ENCODE assay signal across 18 cellular contexts in genomic region chr17:82325286-82326180, GRCh38. TPM values are rescaled to one million over a fixed set of nuclear protein-coding genes. Genes with fewer than 3 reads are reported as not detected.
DNase-seq lines count a peak whose midpoint lies in the region; ATAC-seq, FAIRE-seq and TF ChIP-seq lines count a peak whose summit lies in the region.
"Had no signal": no experiment of that assay in that cellular context is flagged by ENCODE, and none has a peak within 500 bp of the region (broad histone marks: within the 10 kb centered on the region; RNA-seq: fewer than 3 reads in every experiment).

No MANE protein-coding gene starts in this region.

- POLR2A ChIA-PET in K562 (lab: Yijun Ruan, JAX): interaction anchor here (0.5 to 0.9 kb wide), 3 partner anchors 34 to 400 kb away, joined by 3 to 4 read pairs (median 3); no protein-coding TSS in a partner anchor

- FAIRE-seq in K562 (lab: Jason Lieb, UNC): no peak
- FAIRE-seq: HTR-8/SVneo had no signal

- H3K9me3 Mint-ChIP-seq in stimulated activated naive CD8-positive, alpha-beta T cell treated with anti-CD3 and anti-CD28 coated beads, Interleukin-15, Interleukin-2, amounts not matched to agents 100 ng/mL and 50 ng/mL, for 24 hours: no peaks in the 10 kb centered on the region
- H3K9me3 Mint-ChIP-seq: CD4-positive, CD25-positive, alpha-beta regulatory T cell had no signal

- peaks cover 3% of the 10 kb centered on the region for H3K36me3 Mint-ChIP-seq in stimulated activated naive CD8-positive, alpha-beta T cell treated with anti-CD3 and anti-CD28 coated beads, Interleukin-15, Interleukin-2, amounts not matched to agents 100 ng/mL and 50 ng/mL, for 24 hours (ENCODE audit: low read depth)
- H3K36me3 Mint-ChIP-seq: CD4-positive, CD25-positive, alpha-beta regulatory T cell had no signal

- H3K4me3 ChIP-seq in K562: no peak overlapping the region
- H3K4me3 ChIP-seq in mucosa of rectum (ENCODE audit: low read length in 2 of 2): no peak overlapping the region
- H3K4me3 ChIP-seq: HAP-1, SJSA1 had no signal

- no peak overlapping the region for H3K4me2 ChIP-seq in K562 (ENCODE audit: insufficient read depth, low read length)

- H3K4me1 ChIP-seq in K562 (replicated peaks in 1 of 2; ENCODE audit: control insufficient read depth in 2 of 2, insufficient read depth in 2 of 2, low read length in 2 of 2): peaks cover 51 to 97% of the 10 kb centered on the region in 2 experiments
- H3K4me1 ChIP-seq in mucosa of rectum (ENCODE audit: control insufficient read depth in 2 of 2, insufficient read depth in 2 of 2, low read length in 2 of 2): peaks cover 29 to 48% of the 10 kb centered on the region in 2 donors

- CTCF ChIA-PET in K562 (lab: Yijun Ruan, JAX; ENCODE audit: low intra/inter-chr PET ratio): no interaction called here

- no peak for ATAC-seq in stimulated activated naive CD8-positive, alpha-beta T cell treated with anti-CD3 and anti-CD28 coated beads, Interleukin-15, Interleukin-2, amounts not matched to agents 100 U/mL and 50 U/mL, for 24 hours
- ATAC-seq in K562: no peak
- no peak for ATAC-seq in GM19455 (IDR thresholded peaks at IDR 0.05; ENCODE audit: unreplicated experiment)
- ATAC-seq in GM18502 (IDR thresholded peaks at IDR 0.05; ENCODE audit: poor library complexity, unreplicated experiment): no peak
- ATAC-seq: PC-3 had no signal

- H4K20me1 ChIP-seq in K562 (replicated peaks; ENCODE audit: control insufficient read depth, insufficient read depth, low read length): no peaks in the 10 kb centered on the region

- no peak for DNase-seq in stimulated activated naive CD8-positive, alpha-beta T cell treated with anti-CD3 and anti-CD28 coated beads, Interleukin-15, Interleukin-2, amounts not matched to agents 100 U/mL and 50 U/mL, for 24 hours
- DNase-seq in K562 (ENCODE audit: extremely low read depth in 1 of 4, low spot score in 3 of 4) (no peak), SW480 (ENCODE audit: low spot score) (no peak)
- DNase-seq: ACHN; AML-193; CD4-positive, CD25-positive, alpha-beta regulatory T cell; DMS79; NCI-H187 treated with DMSO at 0.1 percent for 48 hours; NCI-H774; PC-3 had no signal

- 76% methylated on average over 27 of the region's 30 CpGs for WGBS in K562 (ENCODE audit: insufficient coverage, low coverage, missing lambda C conversion rate)

- H3K36me3 ChIP-seq in K562 (ENCODE audit: control insufficient read depth, insufficient read depth, low read length): no peaks in the 10 kb centered on the region
- no peaks in the 10 kb centered on the region for H3K36me3 ChIP-seq in mucosa of rectum (ENCODE audit: control insufficient read depth in 2 of 2, insufficient read depth in 2 of 2, low read length in 2 of 2)
- H3K36me3 ChIP-seq: HAP-1 had no signal

- no peak for TF ChIP-seq POLR2A in K562 (conservative IDR thresholded peaks at IDR 0.05)

- H3K27ac Mint-ChIP-seq in stimulated activated naive CD8-positive, alpha-beta T cell treated with anti-CD3 and anti-CD28 coated beads, Interleukin-15, Interleukin-2, amounts not matched to agents 100 ng/mL and 50 ng/mL, for 24 hours: peak overlapping the region; percentile 52

- intact Hi-C loops in K562 (cut with micrococcal nuclease): no loop called here

- H3K27me3 Mint-ChIP-seq in stimulated activated naive CD8-positive, alpha-beta T cell treated with anti-CD3 and anti-CD28 coated beads, Interleukin-15, Interleukin-2, amounts not matched to agents 100 ng/mL and 50 ng/mL, for 24 hours: no peaks in the 10 kb centered on the region

- no peak overlapping the region for H3K4me3 Mint-ChIP-seq in stimulated activated naive CD8-positive, alpha-beta T cell treated with anti-CD3 and anti-CD28 coated beads, Interleukin-15, Interleukin-2, amounts not matched to agents 100 ng/mL and 50 ng/mL, for 24 hours

- in situ Hi-C loops in K562 (cut with MboI): no loop called here

- H3K79me2 ChIP-seq in K562 (ENCODE audit: control insufficient read depth, insufficient read depth, low read length): no peaks in the 10 kb centered on the region

- 0 out of 2 replicates have a peak overlapping the region, but pooled peaks have one; percentile 56 for H2AFZ ChIP-seq in K562 (ENCODE audit: low read depth, low read length)

- TF ChIP-seq RAD21 in K562 (CRISPR knock-in tag; conservative IDR thresholded peaks at IDR 0.05 in 1 of 2, IDR thresholded peaks at IDR 0.05 in 1 of 2): no peak

- no TSS peak for BruUV-seq in K562 (replicated peaks; lab: Mats Ljungman, UMichigan)

- no peak overlapping the region; the same call in 2 of the 3 replicates for H3K27ac ChIP-seq in K562 (ENCODE audit: extremely low read depth, low read depth, low read length)
- H3K27ac ChIP-seq in mucosa of rectum (ENCODE audit: low read depth in 2 of 2, low read length in 2 of 2): peak overlapping the region; percentile 52 to 62
- H3K27ac ChIP-seq: HL-60, SJSA1 had no signal

- H3K4me1 Mint-ChIP-seq in stimulated activated naive CD8-positive, alpha-beta T cell treated with anti-CD3 and anti-CD28 coated beads, Interleukin-15, Interleukin-2, amounts not matched to agents 100 ng/mL and 50 ng/mL, for 24 hours (ENCODE audit: low read depth): peaks cover 29% of the 10 kb centered on the region

- no peak for TF ChIP-seq EP300 in K562 (IDR thresholded peaks at IDR 0.05; ENCODE audit: low read length)

- no peaks in the 10 kb centered on the region for H3K9me3 ChIP-seq in K562 (replicated peaks; ENCODE audit: control insufficient read depth, insufficient read depth, low read depth, low read length)
- H3K9me3 ChIP-seq in mucosa of rectum (ENCODE audit: control insufficient read depth in 2 of 2, low read length in 2 of 2): no peaks in the 10 kb centered on the region
- H3K9me3 ChIP-seq: HAP-1, SJSA1 had no signal

- H3K27me3 ChIP-seq in K562 (ENCODE audit: control insufficient read depth in 2 of 2, insufficient read depth in 2 of 2, low read length in 2 of 2) (no peaks in the 10 kb centered on the region), mucosa of rectum (ENCODE audit: control insufficient read depth in 2 of 2, insufficient read depth in 2 of 2, low read length in 2 of 2) (no peaks in the 10 kb centered on the region)

- no peaks in the 10 kb centered on the region for H3K9me1 ChIP-seq in K562 (ENCODE audit: control insufficient read depth, insufficient read depth, low read length)

- no peak for TF ChIP-seq CTCF in K562 (IDR thresholded peaks at IDR 0.05 in 2 of 3, conservative IDR thresholded peaks at IDR 0.05 in 1 of 3; ENCODE audit: insufficient read depth in 2 of 3, low read depth in 1 of 3, low read length in 3 of 3)

- H3K9ac ChIP-seq in K562 (ENCODE audit: insufficient read depth in 1 of 2, low read depth in 2 of 2, low read length in 2 of 2) (peak overlapping the region in 1 of 2 experiments; percentile 71; a peak in 2 of 4 replicates), mucosa of rectum (ENCODE audit: low read depth in 1 of 2, low read length in 2 of 2) (peak overlapping the region in 1 of 2 donors; percentile 55)

RNA-seq across cellular contexts. Expression of gene SECTM1, which starts 8.0 kb away (rescaled TPM):
- 0.86 TPM in 1 of 2 replicates, not detected in the other for total RNA-seq in K562 (2011; cell fraction: chromatin; rRNA removed; ENCODE audit: low replicate concordance)
- total RNA-seq in K562 (2011; cell fraction: nucleolus; rRNA removed): 0.53 and 0.83 TPM in 2 replicates
- total RNA-seq in K562 (2011; cell fraction: nucleoplasm; rRNA removed): 0.99 TPM in 1 of 2 replicates, not detected in the other
- 0.18 TPM in 1 of 2 replicates, not detected in the other for total RNA-seq in K562 (2014; rRNA removed)
- total RNA-seq in K562 (2014; rRNA removed; fragmentation: Illumina TruSeq; extraction: Trizol): not detected in 2 replicates
- total RNA-seq in K562 (2015; rRNA removed; fragmentation: Illumina TruSeq; extraction: Trizol): not detected in 2 replicates
- total RNA-seq in K562 (2021): 0.11 TPM in 1 of 2 replicates, not detected in the other
- 0.19 and 0.46 TPM in 2 replicates for polyA plus RNA-seq in K562 (2011; rRNA removed)
- polyA plus RNA-seq in K562 (2011; cell fraction: cytosol; rRNA removed): 0.35 and 1.1 TPM in 2 replicates
- 0.31 and 0.47 TPM in 2 replicates for polyA plus RNA-seq in K562 (2011; cell fraction: nucleus; rRNA removed)
- polyA plus RNA-seq in K562 (2012): 0.36 and 0.57 TPM in 2 replicates
- 0.15 TPM in 1 of 2 replicates, not detected in the other for polyA plus RNA-seq in K562 (2014; fragmentation: Illumina TruSeq; extraction: Trizol)
- polyA plus RNA-seq in K562 (2014; fragmentation: Nextera tagmentation; extraction: Ambion mirVana): not detected
- polyA plus RNA-seq in K562 (2014; rRNA removed): not detected in 2 replicates
- polyA minus RNA-seq in K562 (2011; rRNA and poly(A)+ RNA removed): 0.18 and 0.33 TPM in 2 replicates
- not detected in 2 replicates for polyA minus RNA-seq in K562 (2011; cell fraction: cytosol; rRNA and poly(A)+ RNA removed)
- 0.94 TPM in 1 of 2 replicates, not detected in the other for polyA minus RNA-seq in K562 (2011; cell fraction: nucleus; rRNA and poly(A)+ RNA removed)

RNA-seq across cellular contexts. Expression of gene CD7, which starts 8.1 kb away (rescaled TPM):
- total RNA-seq in K562 (2011; cell fraction: chromatin; rRNA removed; ENCODE audit: low replicate concordance): 0.44 TPM in 1 of 2 replicates, not detected in the other
- 0.66 and 0.83 TPM in 2 replicates for total RNA-seq in K562 (2011; cell fraction: nucleolus; rRNA removed)
- 0.69 TPM in 1 of 2 replicates, not detected in the other for total RNA-seq in K562 (2011; cell fraction: nucleoplasm; rRNA removed)
- total RNA-seq in K562 (2014; rRNA removed) (not detected in 2 replicates), K562 (2014; rRNA removed; fragmentation: Illumina TruSeq; extraction: Trizol) (not detected in 2 replicates), K562 (2015; rRNA removed; fragmentation: Illumina TruSeq; extraction: Trizol) (not detected in 2 replicates), K562 (2021) (0.18 and 0.35 TPM in 2 replicates)
- polyA plus RNA-seq in K562 (2011; rRNA removed) (0.21 and 0.85 TPM in 2 replicates), K562 (2014; fragmentation: Illumina TruSeq; extraction: Trizol) (not detected in 2 replicates), K562 (2014; fragmentation: Nextera tagmentation; extraction: Ambion mirVana) (not detected), K562 (2014; rRNA removed) (not detected in 2 replicates)
- polyA plus RNA-seq in K562 (2011; cell fraction: cytosol; rRNA removed): 0.34 and 1.3 TPM in 2 replicates
- polyA plus RNA-seq in K562 (2011; cell fraction: nucleus; rRNA removed): 0.88 and 1.2 TPM in 2 replicates
- polyA plus RNA-seq in K562 (2012): 0.16 and 0.19 TPM in 2 replicates
- not detected in 2 replicates for polyA minus RNA-seq in K562 (2011; rRNA and poly(A)+ RNA removed)
- polyA minus RNA-seq in K562 (2011; cell fraction: cytosol; rRNA and poly(A)+ RNA removed): 1.0 TPM in 1 of 2 replicates, not detected in the other
- 0.27 TPM in 1 of 2 replicates, not detected in the other for polyA minus RNA-seq in K562 (2011; cell fraction: nucleus; rRNA and poly(A)+ RNA removed)
- total RNA-seq: SJSA1 had no signal

RNA-seq across cellular contexts. Expression of gene TEX19, which starts 33.5 kb away (rescaled TPM):
- 1.0 and 1.2 TPM in 2 replicates for total RNA-seq in K562 (2011; cell fraction: chromatin; rRNA removed; ENCODE audit: low replicate concordance)
- total RNA-seq in K562 (2011; cell fraction: nucleolus; rRNA removed): 1.2 TPM in 2 replicates
- 1.0 and 1.8 TPM in 2 replicates for total RNA-seq in K562 (2011; cell fraction: nucleoplasm; rRNA removed)
- total RNA-seq in K562 (2014; rRNA removed) (1.6 and 2.4 TPM in 2 replicates), K562 (2014; rRNA removed; fragmentation: Illumina TruSeq; extraction: Trizol) (0.93 and 1.4 TPM in 2 replicates), K562 (2015; rRNA removed; fragmentation: Illumina TruSeq; extraction: Trizol) (1.6 and 2.0 TPM in 2 replicates), K562 (2021) (1.4 and 2.1 TPM in 2 replicates)
- polyA plus RNA-seq in K562 (2011; rRNA removed) (3.6 and 4.9 TPM in 2 replicates), K562 (2014; fragmentation: Illumina TruSeq; extraction: Trizol) (1.9 and 2.3 TPM in 2 replicates), K562 (2014; fragmentation: Nextera tagmentation; extraction: Ambion mirVana) (under 1 TPM; 0.10 to 0.57 TPM), K562 (2014; rRNA removed) (1.9 and 2.2 TPM in 2 replicates)
- 4.1 and 5.7 TPM in 2 replicates for polyA plus RNA-seq in K562 (2011; cell fraction: cytosol; rRNA removed)
- 1.2 and 1.9 TPM in 2 replicates for polyA plus RNA-seq in K562 (2011; cell fraction: nucleus; rRNA removed)
- polyA plus RNA-seq in K562 (2012): 2.0 and 5.3 TPM in 2 replicates
- polyA minus RNA-seq in K562 (2011; rRNA and poly(A)+ RNA removed): 2.4 and 2.7 TPM in 2 replicates
- 0.91 and 1.5 TPM in 2 replicates for polyA minus RNA-seq in K562 (2011; cell fraction: cytosol; rRNA and poly(A)+ RNA removed)
- 0.13 and 0.56 TPM in 2 replicates for polyA minus RNA-seq in K562 (2011; cell fraction: nucleus; rRNA and poly(A)+ RNA removed)
- total RNA-seq: CD4-positive, CD25-positive, alpha-beta regulatory T cell had no signal
- polyA plus RNA-seq: CD4-positive, CD25-positive, alpha-beta regulatory T cell had no signal

RNA-seq across cellular contexts. Expression of gene UTS2R, which starts 46.0 kb away (rescaled TPM):
- not detected in 2 replicates for total RNA-seq in K562 (2011; cell fraction: chromatin; rRNA removed; ENCODE audit: low replicate concordance)
- total RNA-seq in K562 (2011; cell fraction: nucleolus; rRNA removed): not detected in 2 replicates
- total RNA-seq in K562 (2011; cell fraction: nucleoplasm; rRNA removed): not detected in 2 replicates
- not detected in 2 replicates for total RNA-seq in K562 (2014; rRNA removed)
- not detected in 2 replicates for total RNA-seq in K562 (2014; rRNA removed; fragmentation: Illumina TruSeq; extraction: Trizol)
- not detected in 2 replicates for total RNA-seq in K562 (2015; rRNA removed; fragmentation: Illumina TruSeq; extraction: Trizol)
- total RNA-seq in K562 (2021): 0.22 TPM in 1 of 2 replicates, not detected in the other
- not detected in 2 replicates for polyA plus RNA-seq in K562 (2011; rRNA removed)
- not detected in 2 replicates for polyA plus RNA-seq in K562 (2011; cell fraction: cytosol; rRNA removed)
- 0.27 TPM in 1 of 2 replicates, not detected in the other for polyA plus RNA-seq in K562 (2011; cell fraction: nucleus; rRNA removed)
- polyA plus RNA-seq in K562 (2012): not detected in 2 replicates
- polyA plus RNA-seq in K562 (2014; fragmentation: Illumina TruSeq; extraction: Trizol): not detected in 2 replicates
- not detected for polyA plus RNA-seq in K562 (2014; fragmentation: Nextera tagmentation; extraction: Ambion mirVana)
- not detected in 2 replicates for polyA plus RNA-seq in K562 (2014; rRNA removed)
- polyA minus RNA-seq in K562 (2011; rRNA and poly(A)+ RNA removed): not detected in 2 replicates
- polyA minus RNA-seq in K562 (2011; cell fraction: cytosol; rRNA and poly(A)+ RNA removed): not detected in 2 replicates
- polyA minus RNA-seq in K562 (2011; cell fraction: nucleus; rRNA and poly(A)+ RNA removed): not detected in 2 replicates
- total RNA-seq: CD4-positive, CD25-positive, alpha-beta regulatory T cell; PC-3 had no signal
- polyA plus RNA-seq: CD4-positive, CD25-positive, alpha-beta regulatory T cell had no signal

RNA-seq across cellular contexts. Expression of gene CSNK1D, which starts 52.0 kb away (rescaled TPM):
- 268 and 441 TPM in 2 replicates for total RNA-seq in K562 (2011; cell fraction: chromatin; rRNA removed; ENCODE audit: low replicate concordance)
- 196 and 213 TPM in 2 replicates for total RNA-seq in K562 (2011; cell fraction: nucleolus; rRNA removed)
- 179 and 187 TPM in 2 replicates for total RNA-seq in K562 (2011; cell fraction: nucleoplasm; rRNA removed)
- 26.1 and 39.0 TPM in 2 replicates for total RNA-seq in K562 (2014; rRNA removed)
- total RNA-seq in K562 (2014; rRNA removed; fragmentation: Illumina TruSeq; extraction: Trizol): 35.9 and 41.3 TPM in 2 replicates
- 35.7 and 36.6 TPM in 2 replicates for total RNA-seq in K562 (2015; rRNA removed; fragmentation: Illumina TruSeq; extraction: Trizol)
- 95.3 and 114 TPM in 2 replicates for total RNA-seq in K562 (2021)
- 82.8 and 96.8 TPM in 2 replicates for polyA plus RNA-seq in K562 (2011; rRNA removed)
- 51.5 and 60.4 TPM in 2 replicates for polyA plus RNA-seq in K562 (2011; cell fraction: cytosol; rRNA removed)
- polyA plus RNA-seq in K562 (2011; cell fraction: nucleus; rRNA removed): 306 and 488 TPM in 2 replicates
- 102 and 106 TPM in 2 replicates for polyA plus RNA-seq in K562 (2012)
- polyA plus RNA-seq in K562 (2014; fragmentation: Illumina TruSeq; extraction: Trizol): 123 and 133 TPM in 2 replicates
- 1 to 10 TPM; 6.5 to 7.4 TPM for polyA plus RNA-seq in K562 (2014; fragmentation: Nextera tagmentation; extraction: Ambion mirVana)
- 81.0 and 90.3 TPM in 2 replicates for polyA plus RNA-seq in K562 (2014; rRNA removed)
- polyA minus RNA-seq in K562 (2011; rRNA and poly(A)+ RNA removed): 56.2 and 74.7 TPM in 2 replicates
- 45.7 and 51.3 TPM in 2 replicates for polyA minus RNA-seq in K562 (2011; cell fraction: cytosol; rRNA and poly(A)+ RNA removed)
- 71.1 and 74.9 TPM in 2 replicates for polyA minus RNA-seq in K562 (2011; cell fraction: nucleus; rRNA and poly(A)+ RNA removed)
